Comparison of ENCODE assay signal across 8 cellular contexts in genomic region chr9:21591221-21592062, GRCh38.
A peak's percentile ranks its signal among the peaks of the same experiment; 100 is the strongest.
DNase-seq lines count a peak whose midpoint lies in the region; ATAC-seq and TF ChIP-seq lines count a peak whose summit lies in the region.

No MANE protein-coding gene starts in this region.

- peak overlapping the region; percentile 87 for H3K9ac ChIP-seq in HCT116 (ENCODE audit: low read length)

- H3K27ac ChIP-seq in HCT116 (ENCODE audit: low read depth, low read length): peak overlapping the region; percentile 99
- no peak overlapping the region for H3K27ac ChIP-seq in SJCRH30
- no peak overlapping the region for H3K27ac ChIP-seq in left lung

- H3K9me3 ChIP-seq in HCT116 (ENCODE audit: control insufficient read depth in 1 of 2, insufficient read depth in 1 of 2, low read depth in 1 of 2, low read length in 2 of 2): no peaks in the 10 kb centered on the region
- H3K9me3 ChIP-seq in SJCRH30 (replicated peaks): no peaks in the 10 kb centered on the region
- no peaks in the 10 kb centered on the region for H3K9me3 ChIP-seq in left lung

- peak; percentile 82 for ATAC-seq in HCT116
- ATAC-seq in left lung: peak; percentile 95

- H3K27me3 ChIP-seq in HCT116 (ENCODE audit: insufficient read depth, low read length) (no peaks in the 10 kb centered on the region), SJCRH30 (no peaks in the 10 kb centered on the region), left lung (peaks cover 0 to 7% of the 10 kb centered on the region in 2 donors)

- peak; percentile 43; the same call in 1 of the 2 replicates for TF ChIP-seq RAD21 in HCT116 (IDR thresholded peaks at IDR 0.05; ENCODE audit: low read depth)

- POLR2A ChIA-PET in HCT116 (lab: Charles Lee): interaction anchor here (0.7 to 3.8 kb wide), 22 partner anchors 9 to 197 kb away, joined by 3 to 65 read pairs (median 6); no protein-coding TSS in a partner anchor

- TF ChIP-seq CTCF in AG10803 (conservative IDR thresholded peaks at IDR 0.05; ENCODE audit: low read length): no peak
- TF ChIP-seq CTCF in HCT116 (IDR thresholded peaks at IDR 0.05 in 2 of 3, conservative IDR thresholded peaks at IDR 0.05 in 1 of 3; ENCODE audit: borderline replicate concordance in 1 of 3, insufficient read depth in 1 of 3, low read depth in 2 of 3, low read length in 2 of 3): no peak
- no peak for TF ChIP-seq CTCF in astrocyte of the cerebellum (IDR thresholded peaks at IDR 0.05; ENCODE audit: low read depth, low read length, missing control alignments)
- TF ChIP-seq CTCF in left lung (IDR thresholded peaks at IDR 0.05): no peak

- H3K4me1 ChIP-seq in HCT116 (ENCODE audit: control insufficient read depth in 1 of 2, insufficient read depth in 2 of 2, low read length in 2 of 2): peaks cover 64 to 98% of the 10 kb centered on the region in 2 experiments
- peaks cover 4% of the 10 kb centered on the region; the same call in 1 of the 2 replicates for H3K4me1 ChIP-seq in SJCRH30
- peaks cover 0 to 5% of the 10 kb centered on the region in 2 donors for H3K4me1 ChIP-seq in left lung

- TF ChIP-seq POLR2A in HCT116 (IDR thresholded peaks at IDR 0.05; ENCODE audit: borderline replicate concordance, extremely low read depth, insufficient read depth, insufficient read length): no peak

- peaks cover 82% of the 10 kb centered on the region for H3K79me2 ChIP-seq in HCT116 (ENCODE audit: insufficient read depth, low read length)

- no peaks in the 10 kb centered on the region for H4K20me1 ChIP-seq in HCT116 (ENCODE audit: insufficient read depth)

- no peak overlapping the region for H2AFZ ChIP-seq in HCT116 (ENCODE audit: low read depth, low read length, poor library complexity, severe bottlenecking)

- H3K4me2 ChIP-seq in HCT116 (ENCODE audit: low read length): peak overlapping the region; percentile 79

- RAD21 ChIA-PET in HCT116 (lab: Charles Lee; ENCODE audit: low non-redundant PET in 1 of 2, low total read pairs in 2 of 2, uncharacterized antibody in 2 of 2, unreplicated experiment in 2 of 2): no interaction called here

- TSS peak; percentile 52 for BruUV-seq in HCT116 (replicated peaks; lab: Mats Ljungman, UMichigan)

- DNase-seq in AG10803 (ENCODE audit: low read depth) (peak; percentile 98), HCT116 (ENCODE audit: low read depth, low spot score) (peak; percentile 94), SJCRH30 (peak; percentile 26 to 29), astrocyte of the cerebellum (ENCODE audit: low read depth) (peak; percentile 96), left lung (peak; percentile 34 to 51), G401 (ENCODE audit: low spot score) (no peak), NCI-H187 treated with DMSO at 0.1 percent for 48 hours (lab: John Stamatoyannopoulos, UW) (no peak)
- peak; percentile 70 for DNase-seq in stimulated activated CD8-positive, alpha-beta memory T cell treated with anti-CD3 and anti-CD28 coated beads, Interleukin-4, amount 100 ng/mL, for 48 hours

- intact Hi-C loops in HCT116 (cut with micrococcal nuclease): loop anchor here (2.0 to 5.0 kb wide), 2 partner anchors 85 to 196 kb away; no protein-coding TSS in a partner anchor
- intact Hi-C loops in left lung (cut with DNase I): no loop called here

- in situ Hi-C loops in astrocyte of the cerebellum (cut with HindIII; ENCODE audit: low sequenced_read_pairs) (no loop called here), G401 (cut with HindIII; ENCODE audit: low sequenced_read_pairs) (no loop called here)

- H3K9me2 ChIP-seq in HCT116 (ENCODE audit: insufficient read depth): no peaks in the 10 kb centered on the region

- H3K4me3 ChIP-seq in AG10803 (ENCODE audit: low read length) (peak overlapping the region; percentile 14), HCT116 (replicated peaks in 1 of 2; ENCODE audit: low read depth in 1 of 2, low read length in 2 of 2) (peak overlapping the region; percentile 51 to 66), SJCRH30 (no peak overlapping the region), astrocyte of the cerebellum (ENCODE audit: low read depth, low read length) (peak overlapping the region; percentile 16), left lung (no peak overlapping the region)

- H3K36me3 ChIP-seq in HCT116 (ENCODE audit: control insufficient read depth in 1 of 2, insufficient read depth in 2 of 2, low read length in 2 of 2): peaks cover 2 to 27% of the 10 kb centered on the region in 2 experiments; a peak in 3 of 4 replicates
- H3K36me3 ChIP-seq in SJCRH30: no peaks in the 10 kb centered on the region
- no peaks in the 10 kb centered on the region for H3K36me3 ChIP-seq in left lung

- CTCF ChIA-PET in HCT116 (lab: Charles Lee): no interaction called here

TF ChIP-seq in HCT116, 20 proteins besides CTCF, POLR2A, EP300 and RAD21:
- TF ChIP-seq ZNF274 (IDR thresholded peaks at IDR 0.05; ENCODE audit: low read depth, low read length) (no peak), EZH2 (IDR thresholded peaks at IDR 0.05) (no peak), EGR1 (IDR thresholded peaks at IDR 0.05; ENCODE audit: low read depth) (peak; percentile 39; the same call in 1 of the 2 replicates), TCF7L2 (IDR thresholded peaks at IDR 0.05; ENCODE audit: borderline replicate concordance, extremely low read depth, insufficient read depth, insufficient read length) (peak; percentile 88), SP1 (IDR thresholded peaks at IDR 0.05; ENCODE audit: low read depth) (peak; percentile 99), POLR2AphosphoS5 (IDR thresholded peaks at IDR 0.05; ENCODE audit: low read depth, low read length) (peak; percentile 81), CEBPB (IDR thresholded peaks at IDR 0.05; ENCODE audit: low read depth) (peak; percentile 97), ZFX (IDR thresholded peaks at IDR 0.05) (no peak), SIN3A (IDR thresholded peaks at IDR 0.05; ENCODE audit: low read depth) (peak; percentile 90), SRF (IDR thresholded peaks at IDR 0.05; ENCODE audit: low read depth) (peak; percentile 74), MAX (IDR thresholded peaks at IDR 0.05) (peak; percentile 61; the same call in 1 of the 2 replicates), JUND (IDR thresholded peaks at IDR 0.05) (peak; percentile 96), YY1 (IDR thresholded peaks at IDR 0.05; ENCODE audit: extremely low read depth, insufficient replicate concordance, low read depth, low read length) (peak; percentile 75), CBX3 (IDR thresholded peaks at IDR 0.05; ENCODE audit: low read depth) (peak; percentile 79; the same call in 1 of the 2 replicates), ELF1 (IDR thresholded peaks at IDR 0.05; ENCODE audit: borderline replicate concordance, low read depth) (no peak), EZH2phosphoT487 (IDR thresholded peaks at IDR 0.05; ENCODE audit: borderline replicate concordance) (no peak), ZBTB33 (IDR thresholded peaks at IDR 0.05; ENCODE audit: extremely low read depth, insufficient replicate concordance, low read length) (peak; percentile 48), FOSL1 (IDR thresholded peaks at IDR 0.05; ENCODE audit: low read depth) (peak; percentile 93), ATF3 (IDR thresholded peaks at IDR 0.05) (peak; percentile 68; the same call in 1 of the 2 replicates), REST (IDR thresholded peaks at IDR 0.05; ENCODE audit: low read depth) (no peak)

Comparison
In these comparisons a context has a peak if more than half of its experiments do, and no peak if none do; other contexts are left out.
1. DNase-seq: peak in AG10803 (single experiment), HCT116 (single experiment), SJCRH30 (2 of 2), astrocyte of the cerebellum (single experiment), left lung (2 of 2) and stimulated activated CD8-positive, alpha-beta memory T cell treated with anti-CD3 and anti-CD28 coated beads, Interleukin-4, amount 100 ng/mL, for 48 hours (single experiment); none in G401 (single experiment) and NCI-H187 treated with DMSO at 0.1 percent for 48 hours (single experiment).
2. H3K4me3 ChIP-seq: peak in AG10803 (single experiment), HCT116 (2 of 2) and astrocyte of the cerebellum (single experiment); none in SJCRH30 (single experiment) and left lung (0 of 2).